7 cellular contexts compared by ENCODE assay signal in genomic region chr12:66861157-66861750, GRCh38.
DNase-seq lines count a peak whose midpoint lies in the region; ATAC-seq and TF ChIP-seq lines count a peak whose summit lies in the region.

No MANE protein-coding gene starts in this region.

- H3K4me3 Mint-ChIP-seq in activated CD4-positive, alpha-beta memory T cell treated with anti-CD3 and anti-CD28 coated beads for 36 hours, result no peak overlapping the region

- H3K27me3 ChIP-seq in effector memory CD4-positive, alpha-beta T cell (replicated peaks; ENCODE audit: control insufficient read depth, insufficient read depth, low read length, poor library complexity, severe bottlenecking), result no peaks in the 10 kb centered on the region

- H3K27ac ChIP-seq in effector memory CD4-positive, alpha-beta T cell (ENCODE audit: insufficient read depth, low read length, poor library complexity, severe bottlenecking), result no peak overlapping the region

- TF ChIP-seq CTCF in GM12873 (IDR thresholded peaks at IDR 0.05; ENCODE audit: insufficient read depth, low read depth, low read length, missing control alignments), result peak; percentile 83

- H3K9me3 ChIP-seq in effector memory CD4-positive, alpha-beta T cell (ENCODE audit: control insufficient read depth, low read length), result no peaks in the 10 kb centered on the region

- H3K27me3 Mint-ChIP-seq in activated CD4-positive, alpha-beta memory T cell treated with anti-CD3 and anti-CD28 coated beads for 36 hours, result peaks cover 3% of the 10 kb centered on the region

- H3K36me3 Mint-ChIP-seq in activated CD4-positive, alpha-beta memory T cell treated with anti-CD3 and anti-CD28 coated beads for 36 hours, result no peaks in the 10 kb centered on the region

- intact Hi-C loops in activated CD4-positive, alpha-beta memory T cell treated with anti-CD3 and anti-CD28 coated beads for 36 hours (cut with micrococcal nuclease), result loop anchor here (1.0 kb wide), 3 partner anchors 144 to 172 kb away; no protein-coding TSS in a partner anchor

- no peaks in the 10 kb centered on the region for H3K9me3 Mint-ChIP-seq in activated CD4-positive, alpha-beta memory T cell treated with anti-CD3 and anti-CD28 coated beads for 36 hours

- H3K4me1 ChIP-seq in effector memory CD4-positive, alpha-beta T cell (ENCODE audit: control insufficient read depth, insufficient read depth, low read length, poor library complexity, severe bottlenecking), result no peaks in the 10 kb centered on the region

- peak; percentile 84 for ATAC-seq in HG02885 (IDR thresholded peaks at IDR 0.05; ENCODE audit: poor library complexity, unreplicated experiment)

- no peak overlapping the region for H3K27ac Mint-ChIP-seq in activated CD4-positive, alpha-beta memory T cell treated with anti-CD3 and anti-CD28 coated beads for 36 hours

- no peaks in the 10 kb centered on the region for H3K4me1 Mint-ChIP-seq in activated CD4-positive, alpha-beta memory T cell treated with anti-CD3 and anti-CD28 coated beads for 36 hours (ENCODE audit: low read depth)

- DNase-seq in NCI-H2227 (lab: John Stamatoyannopoulos, UW; ENCODE audit: unreplicated experiment) (peak; percentile 64), midbrain (lab: John Stamatoyannopoulos, UW) (peak; percentile 56)
- DNase-seq in activated CD4-positive, alpha-beta memory T cell treated with anti-CD3 and anti-CD28 coated beads for 36 hours, result peak; percentile 73
- peak; percentile 6 to 16 (median 14) for DNase-seq in effector memory CD4-positive, alpha-beta T cell
- peak; percentile 32 to 38 for DNase-seq in stimulated activated CD8-positive, alpha-beta memory T cell treated with anti-CD3 and anti-CD28 coated beads, Interleukin-2, amount 100 ng/mL, for 48 hours (ENCODE audit: low read depth in 2 of 2)

- POLR2A ChIA-PET in activated CD4-positive, alpha-beta memory T cell treated with anti-CD3 and anti-CD28 coated beads for 36 hours (lab: Charles Lee), result no interaction called here

- H3K4me3 ChIP-seq in effector memory CD4-positive, alpha-beta T cell (ENCODE audit: insufficient read depth, low read depth, low read length, poor library complexity, severe bottlenecking), result no peak overlapping the region

- H3K36me3 ChIP-seq in effector memory CD4-positive, alpha-beta T cell (ENCODE audit: control insufficient read depth, insufficient read depth, low read length), result no peaks in the 10 kb centered on the region

- CTCF ChIA-PET in activated CD4-positive, alpha-beta memory T cell treated with anti-CD3 and anti-CD28 coated beads for 36 hours (lab: Charles Lee), result interaction anchor here (0.6 to 3.5 kb wide), 10 partner anchors 10 to 1971 kb away, joined by 3 to 19 read pairs (median 5); no protein-coding TSS in a partner anchor

Comparison
In these comparisons a context has a peak if more than half of its experiments do, and no peak if none do; other contexts are left out.
1. DNase-seq: peak in every context shown above with its lines; median percentile 73 in activated CD4-positive, alpha-beta memory T cell treated with anti-CD3 and anti-CD28 coated beads for 36 hours; 64 in NCI-H2227; 56 in midbrain; 35 in stimulated activated CD8-positive, alpha-beta memory T cell treated with anti-CD3 and anti-CD28 coated beads, Interleukin-2, amount 100 ng/mL, for 48 hours; 14 in effector memory CD4-positive, alpha-beta T cell.